In the genomic region with DNA sequence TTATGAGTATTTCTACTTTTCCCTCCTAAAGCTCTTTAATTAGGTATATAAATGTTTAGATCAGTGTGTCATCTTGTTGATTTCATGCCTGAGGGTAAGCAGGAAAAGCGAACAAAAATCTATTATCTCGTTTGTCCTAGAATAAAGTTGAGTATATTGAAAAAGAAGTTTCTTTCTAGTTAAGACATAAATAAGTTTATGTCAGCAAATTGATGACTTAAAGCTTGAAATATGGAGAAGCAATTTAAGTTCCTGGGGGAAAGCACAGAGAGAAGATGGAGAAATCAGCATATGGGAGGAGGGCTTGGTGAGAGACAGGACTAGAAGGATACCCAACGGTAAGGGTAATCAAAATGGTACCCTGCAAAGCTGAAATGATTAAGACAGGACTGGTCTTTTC, we compare ENCODE assay signal across 28 cellular contexts.
"Had no signal": no experiment of that assay in that cellular context is flagged by ENCODE, and none has a peak within 500 bp of the region (broad histone marks: within the 10 kb centered on the region; RNA-seq: fewer than 3 reads in every experiment).

No MANE protein-coding gene starts in this region.

- H3K79me2 ChIP-seq: hepatocyte had no signal

- H3K4me3 ChIP-seq: colonic mucosa, coronary artery, dorsolateral prefrontal cortex, esophagus muscularis mucosa, esophagus squamous epithelium, gastrocnemius medialis, gastroesophageal sphincter, heart left ventricle, heart right ventricle, hepatocyte had no signal

- H3K36me3 ChIP-seq: colonic mucosa, esophagus muscularis mucosa, esophagus squamous epithelium, gastrocnemius medialis, gastroesophageal sphincter, heart left ventricle, heart right ventricle had no signal

- DNase-seq: colonic mucosa; cortex of kidney; dermis blood vessel endothelial cell; dorsolateral prefrontal cortex; effector CD4-positive, alpha-beta T cell; effector CD8-positive, alpha-beta T cell; effector memory CD4-positive, alpha-beta T cell; effector memory CD8-positive, alpha-beta T cell; endodermal cell; erythroblast; esophagus squamous epithelium; foreskin fibroblast; foreskin keratinocyte; foreskin melanocyte; gastrocnemius medialis; glutamatergic neuron; head of caudate nucleus; heart left ventricle; heart right ventricle had no signal

- ATAC-seq: effector memory CD8-positive, alpha-beta T cell; esophagus mucosa; foreskin keratinocyte; gastrocnemius medialis; gastroesophageal sphincter; heart left ventricle; heart right ventricle had no signal

- H3K4me1 ChIP-seq: colonic mucosa, esophagus muscularis mucosa, esophagus squamous epithelium, foreskin keratinocyte, gastrocnemius medialis, gastroesophageal sphincter had no signal

- H3K9me3 ChIP-seq: colonic mucosa, esophagus muscularis mucosa, esophagus squamous epithelium, gastrocnemius medialis, gastroesophageal sphincter had no signal

- H3K4me2 ChIP-seq: hepatocyte had no signal

- H3K27me3 ChIP-seq: colonic mucosa, dorsolateral prefrontal cortex, esophagus muscularis mucosa, esophagus squamous epithelium, foreskin keratinocyte, gastrocnemius medialis, gastroesophageal sphincter, heart left ventricle, heart right ventricle, hepatocyte had no signal

- H2AFZ ChIP-seq: hepatocyte had no signal

- H3K27ac ChIP-seq: colonic mucosa, coronary artery, dorsolateral prefrontal cortex, epithelial cell of prostate, esophagus muscularis mucosa, esophagus squamous epithelium, foreskin keratinocyte, gastrocnemius medialis, gastroesophageal sphincter, heart left ventricle, heart right ventricle, hepatocyte had no signal

- FAIRE-seq: endometrium, endothelial cell of umbilical vein, frontal cortex had no signal
